Comparison of ENCODE assay signal across 23 cellular contexts in genomic region chr6:126202689-126203088, GRCh38.
DNase-seq lines count a peak whose midpoint lies in the region; ATAC-seq, FAIRE-seq and TF ChIP-seq lines count a peak whose summit lies in the region.
"Had no signal": no experiment of that assay in that cellular context is flagged by ENCODE, and none has a peak within 500 bp of the region (broad histone marks: within the 10 kb centered on the region; RNA-seq: fewer than 3 reads in every experiment).

No MANE protein-coding gene starts in this region.

- no peak overlapping the region for H4K8ac ChIP-seq in H9 (replicated peaks; ENCODE audit: insufficient read length, low read depth, low read length)

- H3K27me3 Mint-ChIP-seq in neural crest cell (ENCODE audit: low read depth): no peaks in the 10 kb centered on the region
- H3K27me3 Mint-ChIP-seq in activated T-helper 1 cell treated with anti-CD3 and anti-CD28 coated beads, Interleukin-12 subunit alpha, Interleukin-12 subunit beta, Interleukin-2, Interleukin-4 antibody, amounts not matched to agents 30 ng/mL and 10 ng/mL and 1 ng/mL, durations not matched to agents 14 hours and 24 hours and 36 hours (ENCODE audit: insufficient read depth): peaks cover 5% of the 10 kb centered on the region
- H3K27me3 Mint-ChIP-seq in H9 (ENCODE audit: low read depth): no peaks in the 10 kb centered on the region
- H3K27me3 Mint-ChIP-seq: B cell; CD4-positive, CD25-positive, alpha-beta regulatory T cell had no signal

- ATAC-seq in HepG2 (no peak), right lobe of liver (no peak), K562 (no peak; the same call in 1 of the 3 replicates), HG03196 (IDR thresholded peaks at IDR 0.05; ENCODE audit: unreplicated experiment) (no peak)
- ATAC-seq: CD8-positive, alpha-beta T cell; GM12878; GM23338 had no signal

- no peak overlapping the region for H2BK20ac ChIP-seq in H9 (ENCODE audit: low read depth, low read length, poor library complexity, severe bottlenecking)

- TF ChIP-seq RAD21 in HepG2 (CRISPR knock-in tag; IDR thresholded peaks at IDR 0.05) (no peak), K562 (CRISPR knock-in tag; conservative IDR thresholded peaks at IDR 0.05 in 1 of 2, IDR thresholded peaks at IDR 0.05 in 1 of 2) (no peak)

- H3K9ac ChIP-seq in HepG2 (ENCODE audit: insufficient read depth, low read depth, low read length): no peak overlapping the region
- no peak overlapping the region for H3K9ac ChIP-seq in K562 (ENCODE audit: insufficient read depth in 1 of 2, low read depth in 2 of 2, low read length in 2 of 2)
- no peak overlapping the region for H3K9ac ChIP-seq in H9 (ENCODE audit: extremely low read depth, insufficient read length, low read length)
- H3K9ac ChIP-seq: BLaER1 had no signal

- H3K4ac ChIP-seq in H9 (ENCODE audit: low read depth, low read length): no peak overlapping the region

- CTCF ChIA-PET in HepG2 (lab: Yijun Ruan, JAX; ENCODE audit: low intra/inter-chr PET ratio, low total read pairs): no interaction called here
- CTCF ChIA-PET in K562 (lab: Yijun Ruan, JAX; ENCODE audit: low intra/inter-chr PET ratio): no interaction called here

- intact Hi-C loops in HepG2 (cut with micrococcal nuclease; ENCODE audit: unreplicated experiment): no loop called here
- intact Hi-C loops in right lobe of liver (cut with DNase I): no loop called here
- intact Hi-C loops in K562 (cut with micrococcal nuclease): no loop called here
- intact Hi-C loops in activated T-helper 1 cell treated with anti-CD3 and anti-CD28 coated beads, Interleukin-12 subunit alpha, Interleukin-12 subunit beta, Interleukin-2, Interleukin-4 antibody, amounts not matched to agents 30 ng/mL and 10 ng/mL and 1 ng/mL, durations not matched to agents 14 hours and 24 hours and 36 hours (cut with micrococcal nuclease): no loop called here

- DNase-seq in HepG2 (ENCODE audit: low spot score) (no peak), right lobe of liver (no peak), K562 (ENCODE audit: extremely low read depth in 1 of 4, low spot score in 3 of 4) (no peak), neural crest cell (ENCODE audit: low read depth, low spot score) (no peak), cerebellar nuclear complex (lab: John Stamatoyannopoulos, UW) (no peak), H9 (no peak)
- no peak for DNase-seq in activated T-helper 1 cell treated with anti-CD3 and anti-CD28 coated beads, Interleukin-12 subunit alpha, Interleukin-12 subunit beta, Interleukin-2, Interleukin-4 antibody, amounts not matched to agents 30 ng/mL and 10 ng/mL and 1 ng/mL, durations not matched to agents 14 hours and 24 hours and 36 hours (ENCODE audit: low spot score)
- DNase-seq: CD8-positive, alpha-beta T cell; DMS 273 treated with DMSO at 0.1 percent for 48 hours; DMS79; EL; GDM1 had no signal

- no peaks in the 10 kb centered on the region for H3K9me1 ChIP-seq in K562 (ENCODE audit: control insufficient read depth, insufficient read depth, low read length)

- H3K4me1 Mint-ChIP-seq in neural crest cell (no peaks in the 10 kb centered on the region), H9 (peaks cover 0 to 2% of the 10 kb centered on the region in 2 experiments; a peak in 1 of 4 replicates)
- peaks cover 14% of the 10 kb centered on the region for H3K4me1 Mint-ChIP-seq in activated T-helper 1 cell treated with anti-CD3 and anti-CD28 coated beads, Interleukin-12 subunit alpha, Interleukin-12 subunit beta, Interleukin-2, Interleukin-4 antibody, amounts not matched to agents 30 ng/mL and 10 ng/mL and 1 ng/mL, durations not matched to agents 14 hours and 24 hours and 36 hours (ENCODE audit: low read depth)
- H3K4me1 Mint-ChIP-seq: B cell, GM23338 had no signal

- no peak overlapping the region for H4K5ac ChIP-seq in H9 (ENCODE audit: insufficient read length, low read depth, low read length)

- in situ Hi-C loops in HepG2 (cut with HindIII; ENCODE audit: extremely low pct_ligation_motif_present, low pct_unique_long_range_greater_than_20kb): no loop called here
- in situ Hi-C loops in K562 (cut with MboI): no loop called here

- H4K20me1 ChIP-seq in HepG2 (ENCODE audit: insufficient read depth, low read length): no peaks in the 10 kb centered on the region
- no peaks in the 10 kb centered on the region for H4K20me1 ChIP-seq in K562 (replicated peaks; ENCODE audit: control insufficient read depth, insufficient read depth, low read length)
- no peaks in the 10 kb centered on the region for H4K20me1 ChIP-seq in H9 (ENCODE audit: control insufficient read depth, insufficient read depth, insufficient read length)
- H4K20me1 ChIP-seq: BLaER1 had no signal

- FAIRE-seq in HepG2 (lab: Jason Lieb, UNC): no peak
- FAIRE-seq in K562 (lab: Jason Lieb, UNC): no peak
- FAIRE-seq: A204.1, D721Med, GM12878 had no signal

- WGBS in HepG2 (ENCODE audit: low lambda C conversion rate): 100% methylated on average over 2 of the region's 2 CpGs
- WGBS in right lobe of liver (ENCODE audit: insufficient coverage, low coverage, low lambda C conversion rate, missing lambda C conversion rate): 90% methylated on average over 2 of the region's 2 CpGs
- WGBS in K562 (ENCODE audit: insufficient coverage, low coverage, missing lambda C conversion rate): 55% methylated on average over 2 of the region's 2 CpGs
- WGBS in H9 (ENCODE audit: extremely low coverage, insufficient read length, low lambda C conversion rate): no CpG with 5 or more reads among the region's 2 CpGs

- no peak overlapping the region for H2BK120ac ChIP-seq in H9 (ENCODE audit: low read depth, low read length, poor library complexity, severe bottlenecking)

- H3K14ac ChIP-seq in H9 (ENCODE audit: insufficient read depth, low read length): no peak overlapping the region

- no peak overlapping the region for H3K27ac ChIP-seq in HepG2 (ENCODE audit: extremely low read length, insufficient read depth, low read length)
- no peak overlapping the region for H3K27ac ChIP-seq in right lobe of liver
- H3K27ac ChIP-seq in K562 (ENCODE audit: extremely low read depth, low read depth, low read length): no peak overlapping the region
- no peak overlapping the region for H3K27ac ChIP-seq in H9 (ENCODE audit: insufficient read length, low read depth, low read length)
- H3K27ac ChIP-seq: 22Rv1, BLaER1, C4-2B had no signal

- no peak overlapping the region for H3K18ac ChIP-seq in H9 (ENCODE audit: insufficient read length, low read depth, low read length)

- H3K56ac ChIP-seq in H9 (ENCODE audit: insufficient read length, low read depth, low read length): no peak overlapping the region

- TF ChIP-seq POLR2A in HepG2 (IDR thresholded peaks at IDR 0.05; ENCODE audit: insufficient read depth in 1 of 2, low read depth in 2 of 2, low read length in 2 of 2) (no peak), right lobe of liver (IDR thresholded peaks at IDR 0.05) (no peak), K562 (conservative IDR thresholded peaks at IDR 0.05) (no peak)

- H3K9me3 ChIP-seq in HepG2 (ENCODE audit: low read length) (no peaks in the 10 kb centered on the region), right lobe of liver (peaks cover 0 to under 1% (median 0%) of the 10 kb centered on the region in 4 donors), K562 (replicated peaks; ENCODE audit: control insufficient read depth, insufficient read depth, low read depth, low read length) (no peaks in the 10 kb centered on the region), H9 (ENCODE audit: control insufficient read depth, low read depth, low read length) (no peaks in the 10 kb centered on the region)
- H3K9me3 ChIP-seq: BLaER1, HAP-1 had no signal

- H2BK15ac ChIP-seq in H9 (ENCODE audit: low read depth, low read length): no peak overlapping the region

- no peaks in the 10 kb centered on the region for H3K36me3 Mint-ChIP-seq in neural crest cell (ENCODE audit: low read depth)
- no peaks in the 10 kb centered on the region for H3K36me3 Mint-ChIP-seq in activated T-helper 1 cell treated with anti-CD3 and anti-CD28 coated beads, Interleukin-12 subunit alpha, Interleukin-12 subunit beta, Interleukin-2, Interleukin-4 antibody, amounts not matched to agents 30 ng/mL and 10 ng/mL and 1 ng/mL, durations not matched to agents 14 hours and 24 hours and 36 hours (ENCODE audit: low read depth)
- no peaks in the 10 kb centered on the region for H3K36me3 Mint-ChIP-seq in H9 (ENCODE audit: insufficient read depth in 1 of 3, low read depth in 3 of 3)
- H3K36me3 Mint-ChIP-seq: CD4-positive, CD25-positive, alpha-beta regulatory T cell; CD8-positive, alpha-beta T cell had no signal

- H3K79me2 ChIP-seq in HepG2 (ENCODE audit: insufficient read depth, low read length) (no peaks in the 10 kb centered on the region), K562 (ENCODE audit: control insufficient read depth, insufficient read depth, low read length) (no peaks in the 10 kb centered on the region), H9 (ENCODE audit: insufficient read depth, low read length) (no peaks in the 10 kb centered on the region)

- H3K23me2 ChIP-seq in H9 (ENCODE audit: insufficient read length, low read depth, low read length, poor library complexity, severe bottlenecking): no peaks in the 10 kb centered on the region

- H3K36me3 ChIP-seq in HepG2 (replicated peaks in 1 of 2; ENCODE audit: control insufficient read depth in 1 of 2, insufficient read depth in 2 of 2, low read length in 2 of 2): no peaks in the 10 kb centered on the region; a peak in 2 of 5 replicates
- no peaks in the 10 kb centered on the region for H3K36me3 ChIP-seq in right lobe of liver
- H3K36me3 ChIP-seq in K562 (ENCODE audit: control insufficient read depth, insufficient read depth, low read length): no peaks in the 10 kb centered on the region
- H3K36me3 ChIP-seq: BLaER1, HAP-1 had no signal

- POLR2A ChIA-PET in HepG2 (lab: Yijun Ruan, JAX): no interaction called here
- POLR2A ChIA-PET in K562 (lab: Yijun Ruan, JAX): interaction anchor here (1.1 kb wide), 1 partner anchor 9 kb away, joined by 3 read pairs; no protein-coding TSS in a partner anchor

- H2BK12ac ChIP-seq in H9 (ENCODE audit: insufficient read length, low read depth, low read length): no peak overlapping the region

- H2AFZ ChIP-seq in HepG2 (ENCODE audit: low read length) (no peak overlapping the region), K562 (ENCODE audit: low read depth, low read length) (no peak overlapping the region), H9 (ENCODE audit: low read length) (no peak overlapping the region)
- H2AFZ ChIP-seq: GM23338 had no signal

- H2AK5ac ChIP-seq in H9 (ENCODE audit: insufficient read length, low read length): no peak overlapping the region

- H3K4me1 ChIP-seq in HepG2 (ENCODE audit: insufficient read depth, low read length): no peaks in the 10 kb centered on the region
- no peaks in the 10 kb centered on the region for H3K4me1 ChIP-seq in right lobe of liver
- peaks cover 0 to 8% of the 10 kb centered on the region in 2 experiments; a peak in 2 of 5 replicates for H3K4me1 ChIP-seq in K562 (replicated peaks in 1 of 2; ENCODE audit: control insufficient read depth in 2 of 2, insufficient read depth in 2 of 2, low read length in 2 of 2)
- H3K4me1 ChIP-seq in H9 (ENCODE audit: insufficient read depth, low read length): no peaks in the 10 kb centered on the region
- H3K4me1 ChIP-seq: BLaER1 had no signal

- H2BK5ac ChIP-seq in H9 (ENCODE audit: insufficient read length, low read length): no peak overlapping the region

- H3K27me3 ChIP-seq in HepG2 (ENCODE audit: control insufficient read depth in 1 of 2, insufficient read depth in 2 of 2, low read length in 2 of 2): no peaks in the 10 kb centered on the region
- no peaks in the 10 kb centered on the region for H3K27me3 ChIP-seq in right lobe of liver
- H3K27me3 ChIP-seq in K562 (ENCODE audit: control insufficient read depth in 2 of 2, insufficient read depth in 2 of 2, low read length in 2 of 2): no peaks in the 10 kb centered on the region; a peak in 1 of 5 replicates
- H3K27me3 ChIP-seq in H9 (ENCODE audit: insufficient read depth, low read length): no peaks in the 10 kb centered on the region
- H3K27me3 ChIP-seq: BLaER1 had no signal

- BruUV-seq in HepG2 (replicated peaks; lab: Mats Ljungman, UMichigan): no TSS peak
- no TSS peak for BruUV-seq in K562 (replicated peaks; lab: Mats Ljungman, UMichigan)

- H3K4me3 ChIP-seq in HepG2 (replicated peaks in 1 of 3; ENCODE audit: insufficient read depth in 1 of 3, low read depth in 2 of 3, low read length in 3 of 3) (no peak overlapping the region), right lobe of liver (no peak overlapping the region), K562 (no peak overlapping the region)
- H3K4me3 ChIP-seq: BLaER1, GM12878, GM23338, HAP-1 had no signal

- H3K4me3 Mint-ChIP-seq in neural crest cell (no peak overlapping the region), H9 (no peak overlapping the region)
- H3K4me3 Mint-ChIP-seq in activated T-helper 1 cell treated with anti-CD3 and anti-CD28 coated beads, Interleukin-12 subunit alpha, Interleukin-12 subunit beta, Interleukin-2, Interleukin-4 antibody, amounts not matched to agents 30 ng/mL and 10 ng/mL and 1 ng/mL, durations not matched to agents 14 hours and 24 hours and 36 hours: no peak overlapping the region
- H3K4me3 Mint-ChIP-seq: B cell; CD4-positive, CD25-positive, alpha-beta regulatory T cell; CD8-positive, alpha-beta T cell; GM23338 had no signal

- H3K27ac Mint-ChIP-seq in neural crest cell (ENCODE audit: unreplicated experiment) (peak overlapping the region; percentile 37), H9 (no peak overlapping the region)
- no peak overlapping the region for H3K27ac Mint-ChIP-seq in activated T-helper 1 cell treated with anti-CD3 and anti-CD28 coated beads, Interleukin-12 subunit alpha, Interleukin-12 subunit beta, Interleukin-2, Interleukin-4 antibody, amounts not matched to agents 30 ng/mL and 10 ng/mL and 1 ng/mL, durations not matched to agents 14 hours and 24 hours and 36 hours
- H3K27ac Mint-ChIP-seq: B cell; CD4-positive, CD25-positive, alpha-beta regulatory T cell; CD8-positive, alpha-beta T cell; GM23338 had no signal

- H3K4me2 ChIP-seq in HepG2 (ENCODE audit: low read depth, low read length) (no peak overlapping the region), K562 (ENCODE audit: insufficient read depth, low read length) (no peak overlapping the region), H9 (ENCODE audit: insufficient read depth, insufficient read length, low read length) (no peak overlapping the region)
- H3K4me2 ChIP-seq: BLaER1, GM23338 had no signal

- TF ChIP-seq EP300 in HepG2 (IDR thresholded peaks at IDR 0.05; ENCODE audit: low read depth in 2 of 2, low read length in 2 of 2) (no peak), HepG2 (CRISPR knock-in tag; IDR thresholded peaks at IDR 0.05; ENCODE audit: borderline replicate concordance) (no peak), K562 (IDR thresholded peaks at IDR 0.05; ENCODE audit: low read length) (no peak)

- no peak for TF ChIP-seq CTCF in HepG2 (CRISPR knock-in tag; IDR thresholded peaks at IDR 0.05)
- no peak for TF ChIP-seq CTCF in right lobe of liver (IDR thresholded peaks at IDR 0.05)
- TF ChIP-seq CTCF in K562 (IDR thresholded peaks at IDR 0.05 in 2 of 3, conservative IDR thresholded peaks at IDR 0.05 in 1 of 3; ENCODE audit: insufficient read depth in 2 of 3, low read depth in 1 of 3, low read length in 3 of 3): no peak
- TF ChIP-seq CTCF in neural crest cell (conservative IDR thresholded peaks at IDR 0.05): no peak
- no peak for TF ChIP-seq CTCF in H9 (conservative IDR thresholded peaks at IDR 0.05)

- H4K91ac ChIP-seq in H9 (ENCODE audit: insufficient read length, low read depth, low read length): no peak overlapping the region

- no peak overlapping the region for H3K23ac ChIP-seq in H9 (ENCODE audit: insufficient read length, low read depth, low read length)

- no peaks in the 10 kb centered on the region for H3K79me1 ChIP-seq in H9 (ENCODE audit: insufficient read depth, low read depth, low read length, poor library complexity, severe bottlenecking)

- H3K9me3 Mint-ChIP-seq in neural crest cell: no peaks in the 10 kb centered on the region
- H3K9me3 Mint-ChIP-seq in activated T-helper 1 cell treated with anti-CD3 and anti-CD28 coated beads, Interleukin-12 subunit alpha, Interleukin-12 subunit beta, Interleukin-2, Interleukin-4 antibody, amounts not matched to agents 30 ng/mL and 10 ng/mL and 1 ng/mL, durations not matched to agents 14 hours and 24 hours and 36 hours: no peaks in the 10 kb centered on the region
- no peaks in the 10 kb centered on the region for H3K9me3 Mint-ChIP-seq in H9
- H3K9me3 Mint-ChIP-seq: CD8-positive, alpha-beta T cell; GM23338 had no signal

- no peak overlapping the region for H3T11ph ChIP-seq in H9 (ENCODE audit: low read length)

Comparison
In these comparisons a context has a peak if more than half of its experiments do, and no peak if none do; other contexts are left out.
1. Of the 241 proteins assayed by ChIP-seq in both HepG2 and K562: peak only in HepG2: none; only in K562: MEIS2; in both: none; in neither: 236; mixed calls (peak in some experiments, not most) for 4.